ENCODE assay signal across 1 cellular context in the genomic region with DNA sequence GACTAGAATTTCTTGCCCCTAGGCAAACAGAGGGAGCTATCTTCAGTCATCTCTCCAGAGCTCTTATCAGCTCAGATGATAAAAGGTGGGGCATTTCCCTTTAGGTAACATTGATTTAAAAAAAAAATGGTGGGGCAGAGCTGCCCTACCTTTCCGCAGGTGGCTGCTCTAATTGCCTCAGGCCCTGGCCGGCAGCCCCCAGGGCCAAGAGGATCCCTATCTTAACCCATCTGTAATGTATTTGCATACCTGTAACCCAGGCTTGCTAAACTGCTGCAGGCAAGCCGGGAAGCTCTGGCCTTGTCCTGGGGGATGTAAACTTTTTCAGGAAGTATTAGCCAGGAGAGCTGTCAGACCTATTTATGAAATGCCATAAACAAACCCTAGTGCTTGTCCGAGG.
TF ChIP-seq lines count a peak whose summit lies in the region.

No MANE protein-coding gene starts in this region.

TF ChIP-seq in A549, 52 proteins besides CTCF, POLR2A, EP300 and RAD21 (continued from another document):
- TF ChIP-seq TP53 (CRISPR knock-in tag; IDR thresholded peaks at IDR 0.05) (no peak), RARB (CRISPR knock-in tag; IDR thresholded peaks at IDR 0.05) (no peak), CEBPB (IDR thresholded peaks at IDR 0.05) (no peak), HOXB13 (CRISPR knock-in tag; IDR thresholded peaks at IDR 0.05; ENCODE audit: low read depth) (no peak), CBX8 (IDR thresholded peaks at IDR 0.05) (no peak), EHMT2 (IDR thresholded peaks at IDR 0.05; ENCODE audit: low read depth) (no peak), CHD2 (IDR thresholded peaks at IDR 0.05; ENCODE audit: low read length, partially characterized antibody) (no peak), RFX5 (IDR thresholded peaks at IDR 0.05) (no peak), POLR2AphosphoS2 (conservative IDR thresholded peaks at IDR 0.05; ENCODE audit: low read length) (no peak), FOSB (CRISPR knock-in tag; IDR thresholded peaks at IDR 0.05) (no peak)
- TF ChIP-seq, protein P1, sequence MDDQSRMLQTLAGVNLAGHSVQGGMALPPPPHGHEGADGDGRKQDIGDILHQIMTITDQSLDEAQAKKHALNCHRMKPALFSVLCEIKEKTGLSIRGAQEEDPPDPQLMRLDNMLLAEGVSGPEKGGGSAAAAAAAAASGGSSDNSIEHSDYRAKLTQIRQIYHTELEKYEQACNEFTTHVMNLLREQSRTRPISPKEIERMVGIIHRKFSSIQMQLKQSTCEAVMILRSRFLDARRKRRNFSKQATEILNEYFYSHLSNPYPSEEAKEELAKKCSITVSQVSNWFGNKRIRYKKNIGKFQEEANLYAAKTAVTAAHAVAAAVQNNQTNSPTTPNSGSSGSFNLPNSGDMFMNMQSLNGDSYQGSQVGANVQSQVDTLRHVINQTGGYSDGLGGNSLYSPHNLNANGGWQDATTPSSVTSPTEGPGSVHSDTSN (IDR thresholded peaks at IDR 0.05), result no peak
- TF ChIP-seq, protein P2, sequence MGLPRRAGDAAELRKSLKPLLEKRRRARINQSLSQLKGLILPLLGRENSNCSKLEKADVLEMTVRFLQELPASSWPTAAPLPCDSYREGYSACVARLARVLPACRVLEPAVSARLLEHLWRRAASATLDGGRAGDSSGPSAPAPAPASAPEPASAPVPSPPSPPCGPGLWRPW (IDR thresholded peaks at IDR 0.05), result no peak
- TF ChIP-seq, protein P3, sequence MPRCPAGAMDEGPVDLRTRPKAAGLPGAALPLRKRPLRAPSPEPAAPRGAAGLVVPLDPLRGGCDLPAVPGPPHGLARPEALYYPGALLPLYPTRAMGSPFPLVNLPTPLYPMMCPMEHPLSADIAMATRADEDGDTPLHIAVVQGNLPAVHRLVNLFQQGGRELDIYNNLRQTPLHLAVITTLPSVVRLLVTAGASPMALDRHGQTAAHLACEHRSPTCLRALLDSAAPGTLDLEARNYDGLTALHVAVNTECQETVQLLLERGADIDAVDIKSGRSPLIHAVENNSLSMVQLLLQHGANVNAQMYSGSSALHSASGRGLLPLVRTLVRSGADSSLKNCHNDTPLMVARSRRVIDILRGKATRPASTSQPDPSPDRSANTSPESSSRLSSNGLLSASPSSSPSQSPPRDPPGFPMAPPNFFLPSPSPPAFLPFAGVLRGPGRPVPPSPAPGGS (IDR thresholded peaks at IDR 0.05), result no peak
- TF ChIP-seq, protein P4, sequence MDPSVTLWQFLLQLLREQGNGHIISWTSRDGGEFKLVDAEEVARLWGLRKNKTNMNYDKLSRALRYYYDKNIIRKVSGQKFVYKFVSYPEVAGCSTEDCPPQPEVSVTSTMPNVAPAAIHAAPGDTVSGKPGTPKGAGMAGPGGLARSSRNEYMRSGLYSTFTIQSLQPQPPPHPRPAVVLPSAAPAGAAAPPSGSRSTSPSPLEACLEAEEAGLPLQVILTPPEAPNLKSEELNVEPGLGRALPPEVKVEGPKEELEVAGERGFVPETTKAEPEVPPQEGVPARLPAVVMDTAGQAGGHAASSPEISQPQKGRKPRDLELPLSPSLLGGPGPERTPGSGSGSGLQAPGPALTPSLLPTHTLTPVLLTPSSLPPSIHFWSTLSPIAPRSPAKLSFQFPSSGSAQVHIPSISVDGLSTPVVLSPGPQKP (IDR thresholded peaks at IDR 0.05; ENCODE audit: low read depth, low read length), result no peak
- TF ChIP-seq, protein P5, sequence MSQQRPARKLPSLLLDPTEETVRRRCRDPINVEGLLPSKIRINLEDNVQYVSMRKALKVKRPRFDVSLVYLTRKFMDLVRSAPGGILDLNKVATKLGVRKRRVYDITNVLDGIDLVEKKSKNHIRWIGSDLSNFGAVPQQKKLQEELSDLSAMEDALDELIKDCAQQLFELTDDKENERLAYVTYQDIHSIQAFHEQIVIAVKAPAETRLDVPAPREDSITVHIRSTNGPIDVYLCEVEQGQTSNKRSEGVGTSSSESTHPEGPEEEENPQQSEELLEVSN (IDR thresholded peaks at IDR 0.05; ENCODE audit: borderline replicate concordance, low read depth), result no peak
TF ChIP-seq in A549: peak in this region for 0.
